In genomic region chr14:103509864-103510263, GRCh38 we compare ENCODE assay signal across 19 cellular contexts.
"Had no signal": no experiment of that assay in that cellular context is flagged by ENCODE, and none has a peak within 500 bp of the region (broad histone marks: within the 10 kb centered on the region; RNA-seq: fewer than 3 reads in every experiment).

No MANE protein-coding gene starts in this region.

- H3K4me3 Mint-ChIP-seq: activated CD4-positive, alpha-beta T cell treated with anti-CD3 and anti-CD28 coated beads for 36 hours; activated T-cell treated with anti-CD3 and anti-CD28 coated beads, Interleukin-2, amount 50 U/mL, for 24 hours; natural killer cell treated with Interleukin-12 subunit alpha and Interleukin-12 subunit beta and Interleukin-15 and Interleukin-18, amount 100 ng/mL, for 72 hours had no signal

- ATAC-seq: activated CD4-positive, alpha-beta T cell treated with anti-CD3 and anti-CD28 coated beads for 36 hours; activated naive CD4-positive, alpha-beta T cell treated with anti-CD3 and anti-CD28 coated beads, Interleukin-2, amount 50 U/mL, for 72 hours; heart left ventricle; natural killer cell treated with Interleukin-12 subunit alpha and Interleukin-12 subunit beta and Interleukin-15 and Interleukin-18, amount 100 ng/mL, for 72 hours; sciatic nerve had no signal

- H3K9ac ChIP-seq: parathyroid adenoma had no signal

- H3K27me3 ChIP-seq: breast epithelium, heart left ventricle had no signal

- H3K36me3 Mint-ChIP-seq: activated naive CD4-positive, alpha-beta T cell treated with anti-CD3 and anti-CD28 coated beads, Interleukin-2, amount 50 U/mL, for 72 hours had no signal

- H3K36me3 ChIP-seq: breast epithelium had no signal

- H3K9me3 Mint-ChIP-seq: activated naive CD4-positive, alpha-beta T cell treated with anti-CD3 and anti-CD28 coated beads, Interleukin-2, amount 50 U/mL, for 72 hours; activated T-cell treated with anti-CD3 and anti-CD28 coated beads, Interleukin-2, amount 50 U/mL, for 24 hours; natural killer cell treated with Interleukin-12 subunit alpha and Interleukin-12 subunit beta and Interleukin-15 and Interleukin-18, amount 100 ng/mL, for 72 hours had no signal

- DNase-seq: activated CD4-positive, alpha-beta T cell treated with anti-CD3 and anti-CD28 coated beads, Interleukin-2, amount 50 U/mL, for 4 hours; activated CD8-positive, alpha-beta memory T cell treated with anti-CD3 and anti-CD28 coated beads for 24 hours; activated CD8-positive, alpha-beta memory T cell treated with anti-CD3 and anti-CD28 coated beads, Interleukin-2, amount 50 U/mL, for 4 hours; activated gamma-delta T cell; activated T-cell treated with anti-CD3 and anti-CD28 coated beads, Interleukin-2, amount 50 U/mL, for 24 hours; cortex of kidney; midbrain; stimulated activated CD4-positive, alpha-beta T cell treated with anti-CD3 and anti-CD28 coated beads, Interleukin-2, amount 100 ng/mL, for 48 hours; stimulated activated CD8-positive, alpha-beta memory T cell treated with anti-CD3 and anti-CD28 coated beads, Interleukin-4, amount 100 ng/mL, for 48 hours; stimulated activated naive CD4-positive, alpha-beta T cell; T-helper 1 cell had no signal

- H3K4me1 Mint-ChIP-seq: activated CD4-positive, alpha-beta T cell treated with anti-CD3 and anti-CD28 coated beads for 36 hours had no signal

- H3K9me3 ChIP-seq: breast epithelium, heart left ventricle had no signal

- H3K27me3 Mint-ChIP-seq: activated CD4-positive, alpha-beta T cell treated with anti-CD3 and anti-CD28 coated beads for 36 hours; activated T-cell treated with anti-CD3 and anti-CD28 coated beads, Interleukin-2, amount 50 U/mL, for 24 hours; natural killer cell treated with Interleukin-12 subunit alpha and Interleukin-12 subunit beta and Interleukin-15 and Interleukin-18, amount 100 ng/mL, for 72 hours had no signal

- H3K4me3 ChIP-seq: breast epithelium, heart left ventricle, smooth muscle cell had no signal

- H3K27ac ChIP-seq: breast epithelium, heart left ventricle, parathyroid adenoma had no signal

- H3K27ac Mint-ChIP-seq: activated CD4-positive, alpha-beta T cell treated with anti-CD3 and anti-CD28 coated beads for 36 hours; activated naive CD4-positive, alpha-beta T cell treated with anti-CD3 and anti-CD28 coated beads, Interleukin-2, amount 50 U/mL, for 72 hours; activated T-cell treated with anti-CD3 and anti-CD28 coated beads, Interleukin-2, amount 50 U/mL, for 24 hours had no signal
